ENCODE assay signal across 8 cellular contexts in the genomic region with DNA sequence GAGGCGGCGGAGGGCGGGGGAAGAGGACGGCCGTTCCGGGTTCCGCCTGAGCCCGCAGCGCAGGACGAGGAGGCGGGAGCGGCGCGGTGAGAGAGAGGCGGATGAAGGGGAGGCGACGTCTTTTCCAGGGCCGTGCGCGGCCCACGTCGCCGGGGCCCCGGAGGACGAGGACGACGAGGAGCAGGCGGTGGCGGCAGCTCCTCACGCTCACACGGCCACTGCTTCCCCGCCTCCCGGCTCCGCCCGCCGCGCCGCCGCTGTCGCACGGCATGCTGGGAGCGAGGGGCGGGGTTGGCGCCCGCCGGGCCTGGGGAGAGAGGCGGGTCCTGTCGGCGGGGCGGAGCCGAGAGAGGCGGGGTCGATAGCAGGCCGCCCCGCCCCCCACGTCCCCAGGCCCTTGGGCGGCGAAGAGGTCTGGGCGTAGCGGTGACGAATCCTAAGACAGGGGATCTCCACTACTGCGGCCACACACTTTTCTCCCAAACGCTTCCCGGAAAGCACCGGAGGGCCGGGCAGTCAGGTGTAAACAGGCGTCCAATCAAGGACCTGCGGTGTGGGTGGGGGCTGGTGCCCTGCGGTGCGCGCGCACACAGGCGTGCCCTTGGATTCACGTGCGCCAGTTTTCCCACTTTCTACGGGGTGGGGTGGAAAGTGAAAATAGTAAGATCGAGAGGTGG. TPM values are rescaled to one million over a fixed set of nuclear protein-coding genes. Genes with fewer than 3 reads are reported as not detected.
DNase-seq lines count a peak whose midpoint lies in the region; ATAC-seq and TF ChIP-seq lines count a peak whose summit lies in the region.
"Not testable (repeated sequence)": the region's sequence is repeated elsewhere in the genome, so short reads cannot be mapped to it uniquely, and the experiment has no call there.

A gene (minus strand): TSS at position 220 of the 677 bp plus-strand sequence. CDS start 367 bp downstream, outside the sequence.

- H3K9me3 ChIP-seq in lung (ENCODE audit: control insufficient read depth in 2 of 2, insufficient read depth in 1 of 2, low read length in 1 of 2) = not testable (repeated sequence)

- H3K4me3 ChIP-seq in lung = peak within 1 kb of the TSS; percentile 76

- H3K36me3 ChIP-seq in lung (ENCODE audit: control insufficient read depth in 2 of 2, insufficient read depth in 2 of 2, low read length in 2 of 2) = not testable (repeated sequence)

- WGBS in lung, 2 donors = 0% methylated on average over 60 to 77 of the region's 77 CpGs

- H3K27ac ChIP-seq in lung (ENCODE audit: low read depth in 1 of 2, low read length in 1 of 2) = peak within 1 kb of the TSS; percentile 95 to 96

- not testable (repeated sequence) for TF ChIP-seq CTCF in GM20000 (IDR thresholded peaks at IDR 0.05; ENCODE audit: extremely low read depth, missing control alignments); lung (IDR thresholded peaks at IDR 0.05; ENCODE audit: control extremely low read depth, extremely low read depth)

- H3K27me3 ChIP-seq in lung (ENCODE audit: control insufficient read depth, insufficient read depth) = not testable (repeated sequence)

- peak; percentile 99 for DNase-seq in COLO668 (lab: John Stamatoyannopoulos, UW; ENCODE audit: unreplicated experiment)
- DNase-seq in GM20000 (ENCODE audit: low spot score) = peak; percentile 91
- peak; percentile 93 for DNase-seq in HS-5 (ENCODE audit: low read depth)
- peak; percentile 52 for DNase-seq in NK-92 (lab: John Stamatoyannopoulos, UW; ENCODE audit: unreplicated experiment)
- DNase-seq in activated CD8-positive, alpha-beta memory T cell treated with anti-CD3 and anti-CD28 coated beads for 24 hours = peak; percentile 96
- peak; percentile 88 for DNase-seq in effector CD4-positive, alpha-beta T cell
- DNase-seq in lung (ENCODE audit: low spot score) = peak; percentile 93
- peak; percentile 86 to 91 (median 89) for DNase-seq in stimulated activated CD4-positive, alpha-beta T cell treated with anti-CD3 and anti-CD28 coated beads, TNF-alpha, amount 100 ng/mL, for 24 hours (ENCODE audit: low read depth in 3 of 3)

- peak; percentile 92 for ATAC-seq in lung (ENCODE audit: insufficient read depth, low FRiP score)

- H3K4me1 ChIP-seq in lung (ENCODE audit: control insufficient read depth in 2 of 2, insufficient read depth in 2 of 2, low read length in 2 of 2) = not testable (repeated sequence)

RNA-seq across cellular contexts. Expression of the gene that starts here (rescaled TPM):
- total RNA-seq in lung = 100 to 1,000 TPM in 1 of 2 donors, 10 to 100 TPM in 1; 71.9 to 139 TPM
- polyA plus RNA-seq in lung = 10 to 100 TPM; 11.3 to 14.1 TPM

Comparison
In these comparisons a context has a peak if more than half of its experiments do, and no peak if none do; other contexts are left out.
1. Peak in every context shown above with its lines: DNase-seq, ATAC-seq, H3K4me3 ChIP-seq and H3K27ac ChIP-seq.